9 cellular contexts compared by ENCODE assay signal in the genomic region with DNA sequence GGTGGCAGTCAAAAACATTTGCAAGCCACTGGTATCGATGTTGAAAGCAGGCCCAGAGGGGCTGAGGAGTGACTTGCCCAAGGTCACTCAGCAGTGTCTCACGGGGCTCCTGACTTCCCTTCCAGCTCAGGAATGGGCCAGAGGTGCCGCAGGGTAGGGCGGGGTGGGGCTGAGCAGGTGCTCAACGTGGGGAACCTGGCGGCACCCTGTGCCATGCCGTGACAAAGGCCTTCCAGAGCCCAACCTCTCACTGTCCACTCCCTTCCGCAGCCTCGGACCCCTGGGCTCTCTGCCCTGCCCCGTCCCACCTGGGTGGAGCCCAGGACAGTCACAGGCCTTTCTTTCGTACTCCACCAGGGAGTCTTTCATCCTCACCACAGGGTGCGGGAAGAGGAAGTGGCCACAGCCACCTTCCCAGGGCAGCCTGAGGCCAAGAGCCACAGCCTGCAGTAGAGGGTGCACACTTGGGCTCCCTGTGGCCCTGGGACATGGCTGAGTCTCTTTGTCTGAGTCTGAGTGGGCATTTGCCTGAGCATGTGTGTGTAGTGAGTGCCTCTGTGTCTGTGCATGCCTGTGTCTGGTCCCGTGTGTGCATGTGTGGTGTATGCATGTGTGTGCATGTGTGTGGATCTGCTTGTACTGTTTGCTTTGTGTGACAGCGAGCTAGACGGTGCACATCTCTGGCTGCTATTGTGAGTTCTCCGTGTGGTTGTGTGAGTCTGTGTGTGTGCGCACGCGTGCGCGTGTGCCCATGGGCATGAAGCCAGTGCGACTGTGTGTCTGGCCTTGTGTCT. TPM values are rescaled to one million over a fixed set of nuclear protein-coding genes. Genes with fewer than 3 reads are reported as not detected.
A peak's percentile ranks its signal among the peaks of the same experiment; 100 is the strongest.
DNase-seq lines count a peak whose midpoint lies in the region; ATAC-seq, FAIRE-seq and TF ChIP-seq lines count a peak whose summit lies in the region.
"Had no signal": no experiment of that assay in that cellular context is flagged by ENCODE, and none has a peak within 500 bp of the region (broad histone marks: within the 10 kb centered on the region; RNA-seq: fewer than 3 reads in every experiment).

No MANE protein-coding gene starts in this region.

- peaks cover 60% of the 10 kb centered on the region for H3K4me1 Mint-ChIP-seq in activated T-helper 2 cell treated with anti-CD3 and anti-CD28 coated beads, Interferon-gamma antibody, Interleukin-2, Interleukin-4, amounts not matched to agents 10 μg/mL and 5 μg/mL and 100 μg/mL, durations not matched to agents 14 hours and 24 hours and 36 hours (ENCODE audit: low read depth)

- intact Hi-C loops in activated T-helper 2 cell treated with anti-CD3 and anti-CD28 coated beads, Interferon-gamma antibody, Interleukin-2, Interleukin-4, amounts not matched to agents 10 μg/mL and 5 μg/mL and 100 μg/mL, durations not matched to agents 14 hours and 24 hours and 36 hours (cut with micrococcal nuclease): loop anchor here (5.0 kb wide), 1 partner anchor 35 kb away; a partner anchor contains a TSS
- intact Hi-C loops in aorta (cut with DNase I) (loop anchor here in 1 of 2 donors (5.0 kb wide), 1 partner anchor 35 kb away; no protein-coding TSS in a partner anchor), thyroid gland (cut with DNase I) (no loop called here)

- FAIRE-seq in HTR-8/SVneo (lab: Jason Lieb, UNC): peak; percentile 26

- H3K27ac Mint-ChIP-seq in activated T-helper 2 cell treated with anti-CD3 and anti-CD28 coated beads, Interferon-gamma antibody, Interleukin-2, Interleukin-4, amounts not matched to agents 10 μg/mL and 5 μg/mL and 100 μg/mL, durations not matched to agents 14 hours and 24 hours and 36 hours: peak overlapping the region; percentile 79

- H3K27me3 Mint-ChIP-seq in activated T-helper 2 cell treated with anti-CD3 and anti-CD28 coated beads, Interferon-gamma antibody, Interleukin-2, Interleukin-4, amounts not matched to agents 10 μg/mL and 5 μg/mL and 100 μg/mL, durations not matched to agents 14 hours and 24 hours and 36 hours (ENCODE audit: low read depth): no peaks in the 10 kb centered on the region

- WGBS in aorta, 2 donors: 66 to 74% methylated on average over 22 of the region's 22 CpGs
- WGBS in thyroid gland, 2 donors: 83 to 93% methylated on average over 11 to 21 of the region's 22 CpGs

- no peaks in the 10 kb centered on the region for H3K9me3 ChIP-seq in aorta (ENCODE audit: control insufficient read depth, low read length)
- no peaks in the 10 kb centered on the region for H3K9me3 ChIP-seq in thyroid gland

- H3K9me3 Mint-ChIP-seq in activated T-helper 2 cell treated with anti-CD3 and anti-CD28 coated beads, Interferon-gamma antibody, Interleukin-2, Interleukin-4, amounts not matched to agents 10 μg/mL and 5 μg/mL and 100 μg/mL, durations not matched to agents 14 hours and 24 hours and 36 hours: no peaks in the 10 kb centered on the region

- no peaks in the 10 kb centered on the region for H3K27me3 ChIP-seq in ACC112 (ENCODE audit: insufficient read depth, low read length)
- no peaks in the 10 kb centered on the region for H3K27me3 ChIP-seq in aorta (ENCODE audit: control insufficient read depth in 1 of 2, insufficient read depth in 2 of 2, low read length in 1 of 2)
- H3K27me3 ChIP-seq in thyroid gland: no peaks in the 10 kb centered on the region

- H3K36me3 Mint-ChIP-seq in activated T-helper 2 cell treated with anti-CD3 and anti-CD28 coated beads, Interferon-gamma antibody, Interleukin-2, Interleukin-4, amounts not matched to agents 10 μg/mL and 5 μg/mL and 100 μg/mL, durations not matched to agents 14 hours and 24 hours and 36 hours (ENCODE audit: low read depth): no peaks in the 10 kb centered on the region

- no peak for DNase-seq in HTR-8/SVneo (ENCODE audit: insufficient read length, low spot score)
- DNase-seq in activated T-helper 2 cell treated with anti-CD3 and anti-CD28 coated beads, Interferon-gamma antibody, Interleukin-2, Interleukin-4, amounts not matched to agents 10 μg/mL and 5 μg/mL and 100 μg/mL, durations not matched to agents 14 hours and 24 hours and 36 hours (ENCODE audit: low spot score): no peak
- DNase-seq in mucosa of gallbladder (ENCODE audit: low spot score): peak; percentile 72
- DNase-seq in NAMALWA (ENCODE audit: low spot score): no peak
- no peak for DNase-seq in aorta
- DNase-seq in NCI-H82 (lab: John Stamatoyannopoulos, UW): no peak
- DNase-seq in thyroid gland: no peak
- DNase-seq: T-helper 9 cell had no signal

- no peak for TF ChIP-seq POLR2A in thyroid gland (IDR thresholded peaks at IDR 0.05)

- H3K4me3 ChIP-seq in ACC112 (ENCODE audit: low read depth, low read length): no peak overlapping the region
- H3K4me3 ChIP-seq in aorta (ENCODE audit: low read length in 2 of 2): no peak overlapping the region
- no peak overlapping the region for H3K4me3 ChIP-seq in thyroid gland (replicated peaks in 1 of 3)

- H2AFZ ChIP-seq in ACC112 (ENCODE audit: low read length, unreplicated experiment): no peak overlapping the region

- H3K36me3 ChIP-seq in ACC112 (ENCODE audit: insufficient read depth, low read length): no peaks in the 10 kb centered on the region
- H3K36me3 ChIP-seq in aorta (ENCODE audit: control insufficient read depth in 1 of 2, insufficient read depth in 2 of 2, low read length in 1 of 2): no peaks in the 10 kb centered on the region
- H3K36me3 ChIP-seq in thyroid gland: no peaks in the 10 kb centered on the region

- peak overlapping the region; percentile 22 for H3K4me3 Mint-ChIP-seq in activated T-helper 2 cell treated with anti-CD3 and anti-CD28 coated beads, Interferon-gamma antibody, Interleukin-2, Interleukin-4, amounts not matched to agents 10 μg/mL and 5 μg/mL and 100 μg/mL, durations not matched to agents 14 hours and 24 hours and 36 hours (ENCODE audit: low read depth)

- no peak for ATAC-seq in aorta (ENCODE audit: low FRiP score)

- H3K4me1 ChIP-seq in ACC112 (ENCODE audit: control insufficient read depth, insufficient read depth, low read length, unreplicated experiment): peaks cover 49% of the 10 kb centered on the region
- no peaks in the 10 kb centered on the region for H3K4me1 ChIP-seq in aorta (ENCODE audit: control insufficient read depth in 1 of 2, insufficient read depth in 2 of 2, low read length in 2 of 2)
- H3K4me1 ChIP-seq in thyroid gland: peaks cover 8 to 33% of the 10 kb centered on the region in 2 donors

- no peak for TF ChIP-seq CTCF in thyroid gland (IDR thresholded peaks at IDR 0.05)

- H3K27ac ChIP-seq in ACC112 (ENCODE audit: low read depth, low read length): peak overlapping the region; percentile 87; the same call in 1 of the 2 replicates
- no peak overlapping the region for H3K27ac ChIP-seq in aorta (ENCODE audit: low read depth in 1 of 2, low read length in 2 of 2)
- H3K27ac ChIP-seq in thyroid gland: no peak overlapping the region

- peaks cover 3% of the 10 kb centered on the region for H3K79me2 ChIP-seq in ACC112 (ENCODE audit: control insufficient read depth, insufficient read depth, low read length, unreplicated experiment)

RNA-seq across cellular contexts. Expression of a gene that starts 6.0 kb away (rescaled TPM):
- 919 and 932 TPM in 2 replicates for total RNA-seq in activated T-helper 2 cell treated with anti-CD3 and anti-CD28 coated beads, Interferon-gamma antibody, Interleukin-2, Interleukin-4, amounts not matched to agents 10 μg/mL and 5 μg/mL and 100 μg/mL, durations not matched to agents 14 hours and 24 hours and 36 hours
- total RNA-seq in mucosa of gallbladder (17.8 TPM), aorta (1 to 10 TPM; 4.5 to 6.6 TPM), thyroid gland (1 to 10 TPM in 3 of 4 donors, under 1 TPM in 1; 0.89 to 2.6 (median 2.2) TPM)
- polyA plus RNA-seq in aorta: 1 to 10 TPM; 1.3 to 2.3 TPM

RNA-seq across cellular contexts. Expression of a gene that starts 14.0 kb away (rescaled TPM):
- total RNA-seq in activated T-helper 2 cell treated with anti-CD3 and anti-CD28 coated beads, Interferon-gamma antibody, Interleukin-2, Interleukin-4, amounts not matched to agents 10 μg/mL and 5 μg/mL and 100 μg/mL, durations not matched to agents 14 hours and 24 hours and 36 hours: 148 and 152 TPM in 2 replicates
- total RNA-seq in mucosa of gallbladder (4.7 TPM), aorta (1 to 10 TPM; 1.4 to 3.9 TPM), thyroid gland (under 1 TPM in 1 of 4 donors, not detected in 3; 0.40 TPM)
- 1 to 10 TPM; 1.4 to 1.6 TPM for polyA plus RNA-seq in aorta

RNA-seq across cellular contexts. Expression of a gene that starts 36.7 kb away (rescaled TPM):
- total RNA-seq in activated T-helper 2 cell treated with anti-CD3 and anti-CD28 coated beads, Interferon-gamma antibody, Interleukin-2, Interleukin-4, amounts not matched to agents 10 μg/mL and 5 μg/mL and 100 μg/mL, durations not matched to agents 14 hours and 24 hours and 36 hours: 11.1 TPM in 2 replicates
- total RNA-seq in mucosa of gallbladder: 19.1 TPM
- 10 to 100 TPM; 13.5 to 14.0 TPM for total RNA-seq in aorta
- polyA plus RNA-seq in aorta: 10 to 100 TPM in 1 of 2 donors, 1 to 10 TPM in 1; 4.0 to 13.4 TPM
- total RNA-seq in thyroid gland: 10 to 100 TPM; 16.5 to 36.0 (median 27.7) TPM

Comparison
In these comparisons a context has a peak if more than half of its experiments do, and no peak if none do; other contexts are left out.
1. RNA of a gene that starts 6.0 kb away (total RNA-seq): 919 to 932 TPM in activated T-helper 2 cell treated with anti-CD3 and anti-CD28 coated beads, Interferon-gamma antibody, Interleukin-2, Interleukin-4, amounts not matched to agents 10 μg/mL and 5 μg/mL and 100 μg/mL, durations not matched to agents 14 hours and 24 hours and 36 hours; 17.8 TPM in mucosa of gallbladder (single experiment), 4.5 to 6.6 TPM in aorta and 0.89 to 2.6 TPM in thyroid gland; every median in the first group is over 10 times any median in the second.
2. RNA of a gene that starts 14.0 kb away (total RNA-seq): 148 to 152 TPM in activated T-helper 2 cell treated with anti-CD3 and anti-CD28 coated beads, Interferon-gamma antibody, Interleukin-2, Interleukin-4, amounts not matched to agents 10 μg/mL and 5 μg/mL and 100 μg/mL, durations not matched to agents 14 hours and 24 hours and 36 hours; 4.7 TPM in mucosa of gallbladder (single experiment), 1.4 to 3.9 TPM in aorta and 0.40 TPM in thyroid gland; every median in the first group is over 10 times any median in the second.